In the genomic region with DNA sequence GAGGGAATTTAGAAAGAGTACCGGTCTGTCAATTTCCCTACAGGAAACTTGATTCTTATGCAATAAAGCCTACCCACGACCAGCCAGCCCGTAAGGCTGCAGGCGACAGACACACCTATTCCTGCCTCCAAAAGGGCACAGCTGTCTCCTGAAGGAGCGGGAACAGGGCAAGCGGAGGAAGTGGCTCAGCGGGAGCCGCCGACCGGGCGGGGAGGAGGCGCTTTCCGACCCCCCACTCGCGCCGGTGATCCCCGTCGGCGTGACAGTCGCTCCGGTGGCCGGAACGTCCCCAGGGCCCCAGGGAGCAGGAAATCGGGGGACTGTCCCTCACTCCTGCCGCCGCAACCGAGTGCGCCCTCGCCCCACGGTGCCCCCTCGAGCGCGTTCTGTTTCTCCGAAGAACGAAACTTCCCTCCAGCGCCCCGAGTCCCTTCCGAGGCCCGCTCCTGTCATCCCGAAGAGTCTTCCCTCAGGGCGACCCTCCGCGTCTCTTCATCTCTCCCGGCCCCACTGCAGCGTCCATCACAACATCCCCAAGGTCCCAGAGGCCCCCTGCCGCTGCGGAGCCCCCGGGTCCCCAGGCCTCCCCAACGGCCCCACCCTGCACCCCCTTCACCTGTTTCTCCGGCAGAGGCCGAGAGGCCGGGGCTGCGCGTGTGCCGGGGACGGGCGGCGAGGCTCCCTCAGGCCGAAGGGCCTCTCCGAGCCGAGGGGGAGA, we compare ENCODE assay signal across 1 cellular context.
TF ChIP-seq lines count a peak whose summit lies in the region.

No MANE protein-coding gene starts in this region.

TF ChIP-seq in WTC11, 78 proteins besides CTCF, POLR2A, EP300 and RAD21 (continued from another document):
- TF ChIP-seq, protein P1, sequence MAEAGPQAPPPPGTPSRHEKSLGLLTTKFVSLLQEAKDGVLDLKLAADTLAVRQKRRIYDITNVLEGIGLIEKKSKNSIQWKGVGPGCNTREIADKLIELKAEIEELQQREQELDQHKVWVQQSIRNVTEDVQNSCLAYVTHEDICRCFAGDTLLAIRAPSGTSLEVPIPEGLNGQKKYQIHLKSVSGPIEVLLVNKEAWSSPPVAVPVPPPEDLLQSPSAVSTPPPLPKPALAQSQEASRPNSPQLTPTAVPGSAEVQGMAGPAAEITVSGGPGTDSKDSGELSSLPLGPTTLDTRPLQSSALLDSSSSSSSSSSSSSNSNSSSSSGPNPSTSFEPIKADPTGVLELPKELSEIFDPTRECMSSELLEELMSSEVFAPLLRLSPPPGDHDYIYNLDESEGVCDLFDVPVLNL (CRISPR knock-in tag; IDR thresholded peaks at IDR 0.05; ENCODE audit: borderline replicate concordance, low read depth) = 0 out of 2 replicates have a peak, but pooled peaks have one; percentile 39
- TF ChIP-seq FOXK1 (CRISPR knock-in tag; IDR thresholded peaks at IDR 0.05) (no peak), JUN (CRISPR knock-in tag; IDR thresholded peaks at IDR 0.05) (no peak), ZNF317 (CRISPR knock-in tag; IDR thresholded peaks at IDR 0.05; ENCODE audit: borderline replicate concordance, low read depth) (no peak), CREM (CRISPR knock-in tag; IDR thresholded peaks at IDR 0.05) (peak; percentile 70), ZNF219 (CRISPR knock-in tag; IDR thresholded peaks at IDR 0.05; ENCODE audit: borderline replicate concordance) (peak; percentile 27; the same call in 1 of the 2 replicates), KAT7 (CRISPR knock-in tag; IDR thresholded peaks at IDR 0.05; ENCODE audit: borderline replicate concordance) (0 out of 2 replicates have a peak, but pooled peaks have one; percentile 95), JAZF1 (CRISPR knock-in tag; IDR thresholded peaks at IDR 0.05) (no peak), ATF1 (CRISPR knock-in tag; IDR thresholded peaks at IDR 0.05) (peak; percentile 10; the same call in 1 of the 2 replicates), MYBL2 (CRISPR knock-in tag; IDR thresholded peaks at IDR 0.05) (peak; percentile 23; the same call in 1 of the 2 replicates)
- TF ChIP-seq, protein P2, sequence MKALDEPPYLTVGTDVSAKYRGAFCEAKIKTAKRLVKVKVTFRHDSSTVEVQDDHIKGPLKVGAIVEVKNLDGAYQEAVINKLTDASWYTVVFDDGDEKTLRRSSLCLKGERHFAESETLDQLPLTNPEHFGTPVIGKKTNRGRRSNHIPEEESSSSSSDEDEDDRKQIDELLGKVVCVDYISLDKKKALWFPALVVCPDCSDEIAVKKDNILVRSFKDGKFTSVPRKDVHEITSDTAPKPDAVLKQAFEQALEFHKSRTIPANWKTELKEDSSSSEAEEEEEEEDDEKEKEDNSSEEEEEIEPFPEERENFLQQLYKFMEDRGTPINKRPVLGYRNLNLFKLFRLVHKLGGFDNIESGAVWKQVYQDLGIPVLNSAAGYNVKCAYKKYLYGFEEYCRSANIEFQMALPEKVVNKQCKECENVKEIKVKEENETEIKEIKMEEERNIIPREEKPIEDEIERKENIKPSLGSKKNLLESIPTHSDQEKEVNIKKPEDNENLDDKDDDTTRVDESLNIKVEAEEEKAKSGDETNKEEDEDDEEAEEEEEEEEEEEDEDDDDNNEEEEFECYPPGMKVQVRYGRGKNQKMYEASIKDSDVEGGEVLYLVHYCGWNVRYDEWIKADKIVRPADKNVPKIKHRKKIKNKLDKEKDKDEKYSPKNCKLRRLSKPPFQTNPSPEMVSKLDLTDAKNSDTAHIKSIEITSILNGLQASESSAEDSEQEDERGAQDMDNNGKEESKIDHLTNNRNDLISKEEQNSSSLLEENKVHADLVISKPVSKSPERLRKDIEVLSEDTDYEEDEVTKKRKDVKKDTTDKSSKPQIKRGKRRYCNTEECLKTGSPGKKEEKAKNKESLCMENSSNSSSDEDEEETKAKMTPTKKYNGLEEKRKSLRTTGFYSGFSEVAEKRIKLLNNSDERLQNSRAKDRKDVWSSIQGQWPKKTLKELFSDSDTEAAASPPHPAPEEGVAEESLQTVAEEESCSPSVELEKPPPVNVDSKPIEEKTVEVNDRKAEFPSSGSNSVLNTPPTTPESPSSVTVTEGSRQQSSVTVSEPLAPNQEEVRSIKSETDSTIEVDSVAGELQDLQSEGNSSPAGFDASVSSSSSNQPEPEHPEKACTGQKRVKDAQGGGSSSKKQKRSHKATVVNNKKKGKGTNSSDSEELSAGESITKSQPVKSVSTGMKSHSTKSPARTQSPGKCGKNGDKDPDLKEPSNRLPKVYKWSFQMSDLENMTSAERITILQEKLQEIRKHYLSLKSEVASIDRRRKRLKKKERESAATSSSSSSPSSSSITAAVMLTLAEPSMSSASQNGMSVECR (CRISPR knock-in tag; IDR thresholded peaks at IDR 0.05; ENCODE audit: borderline replicate concordance) = peak; percentile 75; the same call in 1 of the 2 replicates
- TF ChIP-seq, protein P3, sequence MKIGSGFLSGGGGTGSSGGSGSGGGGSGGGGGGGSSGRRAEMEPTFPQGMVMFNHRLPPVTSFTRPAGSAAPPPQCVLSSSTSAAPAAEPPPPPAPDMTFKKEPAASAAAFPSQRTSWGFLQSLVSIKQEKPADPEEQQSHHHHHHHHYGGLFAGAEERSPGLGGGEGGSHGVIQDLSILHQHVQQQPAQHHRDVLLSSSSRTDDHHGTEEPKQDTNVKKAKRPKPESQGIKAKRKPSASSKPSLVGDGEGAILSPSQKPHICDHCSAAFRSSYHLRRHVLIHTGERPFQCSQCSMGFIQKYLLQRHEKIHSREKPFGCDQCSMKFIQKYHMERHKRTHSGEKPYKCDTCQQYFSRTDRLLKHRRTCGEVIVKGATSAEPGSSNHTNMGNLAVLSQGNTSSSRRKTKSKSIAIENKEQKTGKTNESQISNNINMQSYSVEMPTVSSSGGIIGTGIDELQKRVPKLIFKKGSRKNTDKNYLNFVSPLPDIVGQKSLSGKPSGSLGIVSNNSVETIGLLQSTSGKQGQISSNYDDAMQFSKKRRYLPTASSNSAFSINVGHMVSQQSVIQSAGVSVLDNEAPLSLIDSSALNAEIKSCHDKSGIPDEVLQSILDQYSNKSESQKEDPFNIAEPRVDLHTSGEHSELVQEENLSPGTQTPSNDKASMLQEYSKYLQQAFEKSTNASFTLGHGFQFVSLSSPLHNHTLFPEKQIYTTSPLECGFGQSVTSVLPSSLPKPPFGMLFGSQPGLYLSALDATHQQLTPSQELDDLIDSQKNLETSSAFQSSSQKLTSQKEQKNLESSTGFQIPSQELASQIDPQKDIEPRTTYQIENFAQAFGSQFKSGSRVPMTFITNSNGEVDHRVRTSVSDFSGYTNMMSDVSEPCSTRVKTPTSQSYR (CRISPR knock-in tag; IDR thresholded peaks at IDR 0.05) = peak; percentile 56; the same call in 1 of the 2 replicates
- TF ChIP-seq, protein P4, sequence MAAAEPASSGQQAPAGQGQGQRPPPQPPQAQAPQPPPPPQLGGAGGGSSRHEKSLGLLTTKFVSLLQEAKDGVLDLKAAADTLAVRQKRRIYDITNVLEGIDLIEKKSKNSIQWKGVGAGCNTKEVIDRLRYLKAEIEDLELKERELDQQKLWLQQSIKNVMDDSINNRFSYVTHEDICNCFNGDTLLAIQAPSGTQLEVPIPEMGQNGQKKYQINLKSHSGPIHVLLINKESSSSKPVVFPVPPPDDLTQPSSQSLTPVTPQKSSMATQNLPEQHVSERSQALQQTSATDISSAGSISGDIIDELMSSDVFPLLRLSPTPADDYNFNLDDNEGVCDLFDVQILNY (CRISPR knock-in tag; IDR thresholded peaks at IDR 0.05) = peak; percentile 71
- TF ChIP-seq, protein P5, sequence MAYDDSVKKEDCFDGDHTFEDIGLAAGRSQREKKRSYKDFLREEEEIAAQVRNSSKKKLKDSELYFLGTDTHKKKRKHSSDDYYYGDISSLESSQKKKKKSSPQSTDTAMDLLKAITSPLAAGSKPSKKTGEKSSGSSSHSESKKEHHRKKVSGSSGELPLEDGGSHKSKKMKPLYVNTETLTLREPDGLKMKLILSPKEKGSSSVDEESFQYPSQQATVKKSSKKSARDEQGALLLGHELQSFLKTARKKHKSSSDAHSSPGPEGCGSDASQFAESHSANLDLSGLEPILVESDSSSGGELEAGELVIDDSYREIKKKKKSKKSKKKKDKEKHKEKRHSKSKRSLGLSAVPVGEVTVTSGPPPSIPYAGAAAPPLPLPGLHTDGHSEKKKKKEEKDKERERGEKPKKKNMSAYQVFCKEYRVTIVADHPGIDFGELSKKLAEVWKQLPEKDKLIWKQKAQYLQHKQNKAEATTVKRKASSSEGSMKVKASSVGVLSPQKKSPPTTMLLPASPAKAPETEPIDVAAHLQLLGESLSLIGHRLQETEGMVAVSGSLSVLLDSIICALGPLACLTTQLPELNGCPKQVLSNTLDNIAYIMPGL (CRISPR knock-in tag; IDR thresholded peaks at IDR 0.05) = peak; percentile 82
